In genomic region chr11:72009156-72009555, GRCh38 we compare ENCODE assay signal across 16 cellular contexts. TPM values are rescaled to one million over a fixed set of nuclear protein-coding genes. Genes with fewer than 3 reads are reported as not detected.
DNase-seq lines count a peak whose midpoint lies in the region; ATAC-seq and TF ChIP-seq lines count a peak whose summit lies in the region.
"Had no signal": no experiment of that assay in that cellular context is flagged by ENCODE, and none has a peak within 500 bp of the region (broad histone marks: within the 10 kb centered on the region; RNA-seq: fewer than 3 reads in every experiment).

No MANE protein-coding gene starts in this region.

- intact Hi-C loops in right cardiac atrium (cut with DNase I) = no loop called here
- intact Hi-C loops in sigmoid colon (cut with DNase I) = no loop called here

- TF ChIP-seq POLR2A in sigmoid colon (IDR thresholded peaks at IDR 0.05) = no peak

- H3K27me3 ChIP-seq in cardiac muscle cell = no peaks in the 10 kb centered on the region
- no peaks in the 10 kb centered on the region for H3K27me3 ChIP-seq in right cardiac atrium (ENCODE audit: control insufficient read depth, insufficient read depth)
- H3K27me3 ChIP-seq in H7 (ENCODE audit: control insufficient read depth, insufficient read depth, low read length) = no peaks in the 10 kb centered on the region
- no peaks in the 10 kb centered on the region for H3K27me3 ChIP-seq in endodermal cell (ENCODE audit: control insufficient read depth, insufficient read depth, low read length, poor library complexity, severe bottlenecking)
- no peaks in the 10 kb centered on the region for H3K27me3 ChIP-seq in sigmoid colon

- H3K9me3 Mint-ChIP-seq in endodermal cell = no peaks in the 10 kb centered on the region

- no peaks in the 10 kb centered on the region for H3K4me1 Mint-ChIP-seq in endodermal cell

- H3K4me3 ChIP-seq in cardiac muscle cell (no peak overlapping the region), right cardiac atrium (ENCODE audit: low read length) (no peak overlapping the region), H7 (ENCODE audit: insufficient read depth, low read depth, low read length) (no peak overlapping the region), endodermal cell (ENCODE audit: low read length) (no peak overlapping the region), sigmoid colon (no peak overlapping the region)

- peak overlapping the region; percentile 18 for H3K27ac Mint-ChIP-seq in endodermal cell

- H3K36me3 ChIP-seq in cardiac muscle cell (peaks cover 85% of the 10 kb centered on the region), H7 (replicated peaks; ENCODE audit: control insufficient read depth, insufficient read depth, low read length) (peaks cover 72% of the 10 kb centered on the region), endodermal cell (ENCODE audit: control insufficient read depth, insufficient read depth, low read length) (peaks cover 86% of the 10 kb centered on the region), sigmoid colon (peaks cover 96 to 100% (median 99%) of the 10 kb centered on the region in 4 donors)

- H3K27ac ChIP-seq in cardiac muscle cell (peak overlapping the region; percentile 13), right cardiac atrium (ENCODE audit: low read length) (no peak overlapping the region), endodermal cell (ENCODE audit: low read depth, low read length) (no peak overlapping the region), sigmoid colon (no peak overlapping the region)

- no peaks in the 10 kb centered on the region for H3K27me3 Mint-ChIP-seq in endodermal cell (ENCODE audit: insufficient read depth)

- no peak for TF ChIP-seq EP300 in sigmoid colon (IDR thresholded peaks at IDR 0.05)

- no peaks in the 10 kb centered on the region for H3K9me3 ChIP-seq in cardiac muscle cell (ENCODE audit: low read depth)
- no peaks in the 10 kb centered on the region for H3K9me3 ChIP-seq in right cardiac atrium (ENCODE audit: control insufficient read depth, low read length)
- H3K9me3 ChIP-seq in endodermal cell (ENCODE audit: control insufficient read depth, low read length) = no peaks in the 10 kb centered on the region
- H3K9me3 ChIP-seq in sigmoid colon = no peaks in the 10 kb centered on the region

- DNase-seq in cardiac muscle cell (ENCODE audit: low read depth in 1 of 2, low spot score in 1 of 2) (no peak), right cardiac atrium (no peak), H7 (peak; percentile 35), endodermal cell (peak; percentile 50), sigmoid colon (no peak), retina (no peak)
- DNase-seq: DMS 273 treated with DMSO at 0.1 percent for 48 hours, HCEC 1CT, NCI-H1417, NCI-H1930, NCI-H2171, NCI-H510A, NCI-H82, SHP77 had no signal

- peaks cover 84% of the 10 kb centered on the region for H3K36me3 Mint-ChIP-seq in endodermal cell (ENCODE audit: low read depth)

- H3K4me3 Mint-ChIP-seq in endodermal cell = no peak overlapping the region

- TF ChIP-seq CTCF in cardiac muscle cell (IDR thresholded peaks at IDR 0.05; ENCODE audit: low read depth, low read length) (no peak), endodermal cell (conservative IDR thresholded peaks at IDR 0.05) (no peak), sigmoid colon (IDR thresholded peaks at IDR 0.05) (no peak)

- 92% methylated on average over 6 of the region's 6 CpGs for WGBS in right cardiac atrium
- WGBS in endodermal cell (ENCODE audit: insufficient coverage in 1 of 2, insufficient read length in 1 of 2), 2 experiments = 91 to 94% methylated on average over 2 to 6 of the region's 6 CpGs
- WGBS in sigmoid colon, 2 donors = 95 to 98% methylated on average over 6 of the region's 6 CpGs

- ATAC-seq in right cardiac atrium = no peak
- ATAC-seq in GM19455 (IDR thresholded peaks at IDR 0.05; ENCODE audit: unreplicated experiment) = no peak
- ATAC-seq: Panc1 had no signal

- H3K4me1 ChIP-seq in cardiac muscle cell (ENCODE audit: low read depth) = no peaks in the 10 kb centered on the region
- peaks cover 15% of the 10 kb centered on the region for H3K4me1 ChIP-seq in right cardiac atrium (ENCODE audit: control insufficient read depth, insufficient read depth, low read length)
- no peaks in the 10 kb centered on the region for H3K4me1 ChIP-seq in endodermal cell (ENCODE audit: control insufficient read depth, insufficient read depth, low read length)
- peaks cover 0 to 41% (median 32%) of the 10 kb centered on the region in 4 donors for H3K4me1 ChIP-seq in sigmoid colon

- H3K9ac ChIP-seq in endodermal cell (ENCODE audit: extremely low read depth, low read length, poor library complexity, severe bottlenecking) = no peak overlapping the region

RNA-seq across cellular contexts. Expression of gene IL18BP, which starts 10.4 kb away (rescaled TPM):
- total RNA-seq in cardiac muscle cell (3.5 and 7.3 TPM in 2 replicates), right cardiac atrium (1 to 10 TPM; 2.7 to 5.3 (median 4.1) TPM), endodermal cell (10 to 100 TPM; 10.8 to 13.0 TPM), sigmoid colon (1 to 10 TPM; 2.5 to 7.5 (median 5.1) TPM)
- polyA plus RNA-seq in cardiac muscle cell (1.2 and 2.8 TPM in 2 replicates), right cardiac atrium (3.3 TPM), sigmoid colon (10 to 100 TPM in 1 of 3 donors, 1 to 10 TPM in 2; 4.8 to 21.3 (median 6.0) TPM)
- total RNA-seq in H7 (2014; rRNA removed; shearing (Covaris generic)) = 3.1 and 4.5 TPM in 2 replicates
- polyA plus RNA-seq in endodermal cell (2013, experiment 1 of 2) = 7.2 TPM
- polyA plus RNA-seq in endodermal cell (2013, experiment 2 of 2) = 7.8 TPM

Comparison
In these comparisons a context has a peak if more than half of its experiments do, and no peak if none do; other contexts are left out.
1. DNase-seq: peak in H7 (single experiment) and endodermal cell (single experiment); none in cardiac muscle cell (0 of 2), right cardiac atrium (0 of 3), sigmoid colon (single experiment) and retina (single experiment).